Comparison of ENCODE assay signal across 22 cellular contexts in genomic region chr12:124401563-124402180, GRCh38.
A peak's percentile ranks its signal among the peaks of the same experiment; 100 is the strongest.
DNase-seq lines count a peak whose midpoint lies in the region; TF ChIP-seq lines count a peak whose summit lies in the region.
"Had no signal": no experiment of that assay in that cellular context is flagged by ENCODE, and none has a peak within 500 bp of the region (broad histone marks: within the 10 kb centered on the region; RNA-seq: fewer than 3 reads in every experiment).

No MANE protein-coding gene starts in this region.

- no peaks in the 10 kb centered on the region for H3K36me3 ChIP-seq in transverse colon

- H3K4me1 Mint-ChIP-seq in T-helper 2 cell treated with Interferon-gamma antibody and Interleukin-4, amounts not matched to agents 5 μg/mL and 100 μg/mL, for 36 hours (ENCODE audit: low read depth) = peaks cover 3% of the 10 kb centered on the region
- peaks cover 57% of the 10 kb centered on the region for H3K4me1 Mint-ChIP-seq in nephron progenitor cell

- H3K27me3 Mint-ChIP-seq in T-helper 2 cell treated with Interferon-gamma antibody and Interleukin-4, amounts not matched to agents 5 μg/mL and 100 μg/mL, for 36 hours (ENCODE audit: low read depth) = no peaks in the 10 kb centered on the region
- peaks cover 4% of the 10 kb centered on the region for H3K27me3 Mint-ChIP-seq in nephron progenitor cell (ENCODE audit: low read depth, poor library complexity)
- H3K27me3 Mint-ChIP-seq: activated B cell treated with CpG ODN at 0.5 μM for 24 hours; activated naive CD8-positive, alpha-beta T cell; B cell had no signal

- DNase-seq in T-helper 2 cell treated with Interferon-gamma antibody and Interleukin-4, amounts not matched to agents 5 μg/mL and 100 μg/mL, for 36 hours (ENCODE audit: low spot score) = no peak
- DNase-seq in T-helper 2 cell (no peak), caudate nucleus (lab: John Stamatoyannopoulos, UW) (peak in 30 of 61 donors; percentile 15 to 81 (median 50)), nephron progenitor cell (peak; percentile 60), transverse colon (no peak), NCI-H526 (lab: John Stamatoyannopoulos, UW) (no peak), SIG-M5 (lab: John Stamatoyannopoulos, UW) (no peak)
- no peak for DNase-seq in stimulated activated CD4-positive, alpha-beta T cell treated with anti-CD3 and anti-CD28 coated beads, Interleukin-4, amount 100 ng/mL, for 4 hours
- DNase-seq: 8988T; activated B cell treated with CpG ODN at 0.5 μM for 24 hours; COR-L47; effector CD4-positive, alpha-beta T cell; EL; midbrain; NCI-H1048; NCI-H2029; NCI-H526 treated with DMSO at 0.1 percent for 48 hours; stomach had no signal

- H3K27ac Mint-ChIP-seq in T-helper 2 cell treated with Interferon-gamma antibody and Interleukin-4, amounts not matched to agents 5 μg/mL and 100 μg/mL, for 36 hours = peak overlapping the region; percentile 49
- peak overlapping the region; percentile 92 for H3K27ac Mint-ChIP-seq in nephron progenitor cell
- H3K27ac Mint-ChIP-seq: activated B cell treated with CpG ODN at 0.5 μM for 24 hours; activated naive CD8-positive, alpha-beta T cell; B cell had no signal

- in situ Hi-C loops in transverse colon (cut with MboI; ENCODE audit: low pct_ligation_motif_present in 1 of 4, low pct_unique_long_range_greater_than_20kb in 1 of 4, low sequenced_read_pairs in 3 of 4) = loop anchor here in 1 of 4 donors (25.0 kb wide), 1 partner anchor 361 kb away; no protein-coding TSS in a partner anchor

- no peak overlapping the region for H3K4me3 Mint-ChIP-seq in T-helper 2 cell treated with Interferon-gamma antibody and Interleukin-4, amounts not matched to agents 5 μg/mL and 100 μg/mL, for 36 hours
- peak overlapping the region; percentile 76 for H3K4me3 Mint-ChIP-seq in nephron progenitor cell
- H3K4me3 Mint-ChIP-seq: activated B cell treated with CpG ODN at 0.5 μM for 24 hours; activated naive CD8-positive, alpha-beta T cell; B cell had no signal

- TF ChIP-seq CTCF in nephron progenitor cell (IDR thresholded peaks at IDR 0.05) (no peak), transverse colon (IDR thresholded peaks at IDR 0.05) (no peak)

- H3K4me1 ChIP-seq in transverse colon = peaks cover 37 to 61% (median 43%) of the 10 kb centered on the region in 4 donors
- H3K4me1 ChIP-seq: SJSA1 had no signal

- H3K27ac ChIP-seq in caudate nucleus (ENCODE audit: low read depth, low read length) (peak overlapping the region; percentile 26), transverse colon (peak overlapping the region; percentile 63 to 81 (median 67))
- H3K27ac ChIP-seq: neutrophil, SJSA1 had no signal

- intact Hi-C loops in transverse colon (cut with DNase I; ENCODE audit: low total_unique reads) = no loop called here

- no peak overlapping the region for H3K4me3 ChIP-seq in transverse colon
- H3K4me3 ChIP-seq: SJSA1, stomach had no signal

- no peaks in the 10 kb centered on the region for H3K9me3 Mint-ChIP-seq in T-helper 2 cell treated with Interferon-gamma antibody and Interleukin-4, amounts not matched to agents 5 μg/mL and 100 μg/mL, for 36 hours
- no peaks in the 10 kb centered on the region for H3K9me3 Mint-ChIP-seq in nephron progenitor cell
- H3K9me3 Mint-ChIP-seq: activated B cell treated with CpG ODN at 0.5 μM for 24 hours had no signal

- TF ChIP-seq POLR2A in transverse colon (IDR thresholded peaks at IDR 0.05) = no peak

- no peaks in the 10 kb centered on the region for H3K27me3 ChIP-seq in transverse colon
- H3K27me3 ChIP-seq: neutrophil, SJSA1, stomach had no signal

- 74 to 100% methylated on average over 1 to 14 of the region's 16 CpGs for WGBS in transverse colon (ENCODE audit: low coverage in 1 of 2), 2 donors

- peaks cover 16% of the 10 kb centered on the region for H3K36me3 Mint-ChIP-seq in T-helper 2 cell treated with Interferon-gamma antibody and Interleukin-4, amounts not matched to agents 5 μg/mL and 100 μg/mL, for 36 hours (ENCODE audit: low read depth)
- peaks cover 16% of the 10 kb centered on the region for H3K36me3 Mint-ChIP-seq in nephron progenitor cell (ENCODE audit: low read depth)
- H3K36me3 Mint-ChIP-seq: activated naive CD8-positive, alpha-beta T cell had no signal

- no peak for TF ChIP-seq EP300 in transverse colon (IDR thresholded peaks at IDR 0.05; ENCODE audit: low read depth)

- H3K9me3 ChIP-seq in transverse colon = no peaks in the 10 kb centered on the region
- H3K9me3 ChIP-seq: neutrophil, SJSA1, stomach had no signal
